9 cellular contexts compared by ENCODE assay signal in genomic region chr14:20048202-20048601, GRCh38. TPM values are rescaled to one million over a fixed set of nuclear protein-coding genes. Genes with fewer than 3 reads are reported as not detected.
"Had no signal": no experiment of that assay in that cellular context is flagged by ENCODE, and none has a peak within 500 bp of the region (broad histone marks: within the 10 kb centered on the region; RNA-seq: fewer than 3 reads in every experiment).

No MANE protein-coding gene starts in this region.

- H3K27ac Mint-ChIP-seq: IgD-negative memory B cell had no signal

- H3K4me1 Mint-ChIP-seq: IgD-negative memory B cell had no signal

- H3K27ac ChIP-seq: HL-60 had no signal

- H3K36me3 Mint-ChIP-seq: IgD-negative memory B cell had no signal

- FAIRE-seq: HepG2, HTR-8/SVneo had no signal

- H3K4me3 Mint-ChIP-seq: IgD-negative memory B cell had no signal

- DNase-seq: IMR-90, KBM-7, KG1 had no signal

- ATAC-seq: HepG2 had no signal

RNA-seq across cellular contexts. Expression of gene OR4L1, which starts 11.6 kb away (rescaled TPM):
- total RNA-seq: HepG2, HT-29, HT1080, IMR-90 had no signal
- polyA plus RNA-seq: HepG2, IgD-negative memory B cell, IMR-90 had no signal

RNA-seq across cellular contexts. Expression of gene OR4K13, which starts 12.4 kb away (rescaled TPM):
- total RNA-seq: HepG2, HT-29, HT1080, IMR-90 had no signal
- polyA plus RNA-seq: HepG2, IgD-negative memory B cell, IMR-90 had no signal

RNA-seq across cellular contexts. Expression of gene OR4K14, which starts 29.1 kb away (rescaled TPM):
- total RNA-seq: HepG2, HT-29, HT1080, IMR-90 had no signal
- polyA plus RNA-seq: HepG2, IgD-negative memory B cell, IMR-90 had no signal

RNA-seq across cellular contexts. Expression of gene OR4Q2, which starts 46.2 kb away (rescaled TPM):
- total RNA-seq: HepG2, HT-29, HT1080, IMR-90 had no signal
- polyA plus RNA-seq: HepG2, IgD-negative memory B cell, IMR-90 had no signal
